ENCODE assay signal across 6 cellular contexts in the genomic region with DNA sequence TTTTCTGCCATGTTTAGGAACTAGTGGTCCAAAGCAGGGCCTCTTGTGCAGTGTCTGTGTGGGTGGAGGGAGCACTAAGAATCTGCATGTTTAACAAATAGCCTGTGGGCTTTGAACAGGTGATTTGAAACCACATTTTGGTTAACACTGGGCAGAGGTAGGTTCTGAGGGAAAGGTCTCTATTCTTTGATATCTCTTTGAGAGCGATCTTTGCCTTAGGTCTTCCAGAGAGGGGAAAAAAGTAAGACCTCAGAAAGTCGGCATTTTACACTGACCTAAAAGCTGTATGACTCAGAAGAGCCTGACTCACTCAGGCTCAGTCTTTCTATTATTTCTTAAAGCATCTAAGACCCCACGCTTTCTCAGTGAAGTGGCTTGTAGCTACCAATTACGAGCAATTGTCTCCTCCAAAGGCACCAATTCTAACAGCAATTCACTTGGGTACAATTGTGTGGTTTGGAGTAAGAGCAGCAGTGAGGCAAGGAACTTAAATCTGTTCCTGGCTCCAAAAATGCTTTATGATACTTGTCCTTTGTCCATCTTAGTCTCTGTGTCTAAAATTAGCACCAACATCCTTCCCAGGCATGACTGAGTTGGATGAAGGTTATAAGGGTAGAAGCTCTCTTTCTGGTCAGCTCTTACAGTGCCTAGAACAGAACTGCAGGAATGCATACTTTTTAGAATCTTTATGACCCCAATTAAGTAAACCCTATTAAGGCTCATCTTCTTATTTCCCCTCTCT. TPM values are rescaled to one million over a fixed set of nuclear protein-coding genes. Genes with fewer than 3 reads are reported as not detected.
A peak's percentile ranks its signal among the peaks of the same experiment; 100 is the strongest.
DNase-seq lines count a peak whose midpoint lies in the region; ATAC-seq and TF ChIP-seq lines count a peak whose summit lies in the region.

No MANE protein-coding gene starts in this region.

- in situ Hi-C loops in brain microvascular endothelial cell (cut with HindIII; ENCODE audit: low pct_ligation_motif_present, low sequenced_read_pairs), result no loop called here

- no peak overlapping the region for H3K4me3 ChIP-seq in brain microvascular endothelial cell (ENCODE audit: low read depth, low read length)
- no peak overlapping the region for H3K4me3 ChIP-seq in psoas muscle

- no peak overlapping the region for H3K4me3 Mint-ChIP-seq in progenitor cell of endocrine pancreas (ENCODE audit: low read depth)
- no peak overlapping the region for H3K4me3 Mint-ChIP-seq in stimulated activated memory B cell treated with anti-CD40 and anti-IgM and Interleukin-4, amounts not matched to agents 10 μg/mL and 1 μg/mL and 100 μg/mL, for 72 hours

- no peaks in the 10 kb centered on the region for H3K9me3 Mint-ChIP-seq in progenitor cell of endocrine pancreas (ENCODE audit: low read depth)
- H3K9me3 Mint-ChIP-seq in stimulated activated memory B cell treated with anti-CD40 and anti-IgM and Interleukin-4, amounts not matched to agents 10 μg/mL and 1 μg/mL and 100 μg/mL, for 72 hours, result no peaks in the 10 kb centered on the region

- no peaks in the 10 kb centered on the region for H3K4me1 Mint-ChIP-seq in progenitor cell of endocrine pancreas (ENCODE audit: low read depth)
- H3K4me1 Mint-ChIP-seq in stimulated activated memory B cell treated with anti-CD40 and anti-IgM and Interleukin-4, amounts not matched to agents 10 μg/mL and 1 μg/mL and 100 μg/mL, for 72 hours, result peaks cover 6% of the 10 kb centered on the region

- no peaks in the 10 kb centered on the region for H3K27me3 Mint-ChIP-seq in progenitor cell of endocrine pancreas
- no peaks in the 10 kb centered on the region for H3K27me3 Mint-ChIP-seq in stimulated activated memory B cell treated with anti-CD40 and anti-IgM and Interleukin-4, amounts not matched to agents 10 μg/mL and 1 μg/mL and 100 μg/mL, for 72 hours

- TF ChIP-seq CTCF in brain microvascular endothelial cell (IDR thresholded peaks at IDR 0.05; ENCODE audit: low read depth, low read length, missing control alignments) (no peak), psoas muscle (IDR thresholded peaks at IDR 0.05) (no peak), progenitor cell of endocrine pancreas (IDR thresholded peaks at IDR 0.05; ENCODE audit: unreplicated experiment) (no peak)

- H3K27me3 ChIP-seq in brain microvascular endothelial cell (replicated peaks) (no peaks in the 10 kb centered on the region), psoas muscle (ENCODE audit: insufficient read depth in 3 of 3, low read length in 2 of 3) (no peaks in the 10 kb centered on the region)

- intact Hi-C loops in psoas muscle (cut with DNase I), result no loop called here

- peak; percentile 89 for DNase-seq in HT1080 (ENCODE audit: low read depth)
- DNase-seq in brain microvascular endothelial cell, result peak; percentile 66
- DNase-seq in psoas muscle, result no peak
- no peak for DNase-seq in progenitor cell of endocrine pancreas (ENCODE audit: low spot score, unreplicated experiment)

- peak overlapping the region; percentile 49 for H3K27ac ChIP-seq in brain microvascular endothelial cell
- H3K27ac ChIP-seq in psoas muscle, result peak overlapping the region; percentile 66

- H3K36me3 ChIP-seq in brain microvascular endothelial cell (replicated peaks) (peaks cover 38% of the 10 kb centered on the region), psoas muscle (ENCODE audit: insufficient read depth in 1 of 2, low read depth in 1 of 2) (peaks cover 21 to 90% of the 10 kb centered on the region in 2 donors)

- ATAC-seq in psoas muscle (peak; percentile 64 to 88 (median 77)), GM21529 (IDR thresholded peaks at IDR 0.05; ENCODE audit: unreplicated experiment) (no peak)
- ATAC-seq in stimulated activated memory B cell treated with anti-CD40 and anti-IgM and Interleukin-4, amounts not matched to agents 10 μg/mL and 1 μg/mL and 100 μg/mL, for 72 hours, result no peak

- peaks cover 18% of the 10 kb centered on the region for H3K4me1 ChIP-seq in psoas muscle

- 52 to 57% (median 57%) methylated on average over 4 of the region's 4 CpGs for whole genome bisulfite sequencing in psoas muscle, 3 donors

- peaks cover 15% of the 10 kb centered on the region for H3K36me3 Mint-ChIP-seq in progenitor cell of endocrine pancreas (ENCODE audit: insufficient read depth)
- peaks cover 41% of the 10 kb centered on the region for H3K36me3 Mint-ChIP-seq in stimulated activated memory B cell treated with anti-CD40 and anti-IgM and Interleukin-4, amounts not matched to agents 10 μg/mL and 1 μg/mL and 100 μg/mL, for 72 hours

- H3K9me3 ChIP-seq in psoas muscle, result no peaks in the 10 kb centered on the region

- H3K27ac Mint-ChIP-seq in progenitor cell of endocrine pancreas, result no peak overlapping the region
- no peak overlapping the region for H3K27ac Mint-ChIP-seq in stimulated activated memory B cell treated with anti-CD40 and anti-IgM and Interleukin-4, amounts not matched to agents 10 μg/mL and 1 μg/mL and 100 μg/mL, for 72 hours

RNA-seq across cellular contexts. Expression of a gene that starts 8.8 kb away (rescaled TPM):
- total RNA-seq in HT1080 (2014; rRNA removed; shearing (Covaris generic)), result 124 and 154 TPM in 2 replicates
- polyA plus RNA-seq in HT1080 (2015; cell fraction: cytosol; rRNA removed), result 120 and 127 TPM in 2 replicates
- polyA plus RNA-seq in HT1080 (2015; cell fraction: nucleus; rRNA removed), result 133 and 137 TPM in 2 replicates
- total RNA-seq in psoas muscle, result 10 to 100 TPM; 44.5 to 68.9 (median 54.6) TPM
- 10 to 100 TPM; 64.4 to 91.9 (median 74.8) TPM for polyA plus RNA-seq in psoas muscle
- 36.1 and 36.7 TPM in 2 replicates for total RNA-seq in progenitor cell of endocrine pancreas

RNA-seq across cellular contexts. Expression of a gene that starts 39.7 kb away (rescaled TPM):
- 4.7 and 4.9 TPM in 2 replicates for total RNA-seq in HT1080 (2014; rRNA removed; shearing (Covaris generic))
- 7.5 and 9.1 TPM in 2 replicates for polyA plus RNA-seq in HT1080 (2015; cell fraction: cytosol; rRNA removed)
- 16.6 and 23.5 TPM in 2 replicates for polyA plus RNA-seq in HT1080 (2015; cell fraction: nucleus; rRNA removed)
- 10 to 100 TPM; 12.5 to 24.1 (median 17.2) TPM for total RNA-seq in psoas muscle
- polyA plus RNA-seq in psoas muscle, result 10 to 100 TPM in 1 of 3 donors, 1 to 10 TPM in 2; 7.9 to 15.7 (median 10.0) TPM
- 30.8 TPM in 2 replicates for total RNA-seq in progenitor cell of endocrine pancreas

RNA-seq across cellular contexts. Expression of a gene that starts 52.3 kb away (rescaled TPM):
- total RNA-seq in HT1080 (2014; rRNA removed; shearing (Covaris generic)), result 25.9 and 26.4 TPM in 2 replicates
- 40.2 and 45.1 TPM in 2 replicates for polyA plus RNA-seq in HT1080 (2015; cell fraction: cytosol; rRNA removed)
- polyA plus RNA-seq in HT1080 (2015; cell fraction: nucleus; rRNA removed), result 36.2 and 44.3 TPM in 2 replicates
- total RNA-seq in psoas muscle (10 to 100 TPM in 2 of 4 donors, 1 to 10 TPM in 2; 7.1 to 22.0 (median 10.6) TPM), progenitor cell of endocrine pancreas (19.9 and 21.2 TPM in 2 replicates)
- 10 to 100 TPM; 11.7 to 25.9 (median 17.1) TPM for polyA plus RNA-seq in psoas muscle

RNA-seq across cellular contexts. Expression of a gene that starts 56.1 kb away (rescaled TPM):
- 74.0 and 76.1 TPM in 2 replicates for total RNA-seq in HT1080 (2014; rRNA removed; shearing (Covaris generic))
- polyA plus RNA-seq in HT1080 (2015; cell fraction: cytosol; rRNA removed), result 80.5 and 89.2 TPM in 2 replicates
- 51.1 and 55.8 TPM in 2 replicates for polyA plus RNA-seq in HT1080 (2015; cell fraction: nucleus; rRNA removed)
- 1 to 10 TPM; 4.1 to 9.8 (median 8.1) TPM for total RNA-seq in psoas muscle
- polyA plus RNA-seq in psoas muscle, result 1 to 10 TPM; 2.5 to 9.2 (median 2.6) TPM
- 3.5 and 8.2 TPM in 2 replicates for total RNA-seq in progenitor cell of endocrine pancreas

RNA-seq across cellular contexts. Expression of a gene that starts 57.9 kb away (rescaled TPM):
- total RNA-seq in HT1080 (2014; rRNA removed; shearing (Covaris generic)), result 1.4 TPM in 1 of 2 replicates, not detected in the other
- polyA plus RNA-seq in HT1080 (2015; cell fraction: cytosol; rRNA removed), result 0.15 TPM in 2 replicates
- polyA plus RNA-seq in HT1080 (2015; cell fraction: nucleus; rRNA removed), result 0.12 and 0.19 TPM in 2 replicates
- 1 to 10 TPM; 2.5 to 6.4 (median 3.6) TPM for total RNA-seq in psoas muscle
- 10 to 100 TPM in 1 of 3 donors, 1 to 10 TPM in 2; 2.7 to 17.3 (median 8.8) TPM for polyA plus RNA-seq in psoas muscle
- 4.8 and 7.5 TPM in 2 replicates for total RNA-seq in progenitor cell of endocrine pancreas

Comparison
In these comparisons a context has a peak if more than half of its experiments do, and no peak if none do; other contexts are left out.
1. DNase-seq: peak in HT1080 (single experiment) and brain microvascular endothelial cell (single experiment); none in psoas muscle (0 of 2) and progenitor cell of endocrine pancreas (single experiment).
2. ATAC-seq: peak in psoas muscle (4 of 4); none in stimulated activated memory B cell treated with anti-CD40 and anti-IgM and Interleukin-4, amounts not matched to agents 10 μg/mL and 1 μg/mL and 100 μg/mL, for 72 hours (single experiment) and GM21529 (single experiment).